ENCODE assay signal across 30 cellular contexts in the genomic region with DNA sequence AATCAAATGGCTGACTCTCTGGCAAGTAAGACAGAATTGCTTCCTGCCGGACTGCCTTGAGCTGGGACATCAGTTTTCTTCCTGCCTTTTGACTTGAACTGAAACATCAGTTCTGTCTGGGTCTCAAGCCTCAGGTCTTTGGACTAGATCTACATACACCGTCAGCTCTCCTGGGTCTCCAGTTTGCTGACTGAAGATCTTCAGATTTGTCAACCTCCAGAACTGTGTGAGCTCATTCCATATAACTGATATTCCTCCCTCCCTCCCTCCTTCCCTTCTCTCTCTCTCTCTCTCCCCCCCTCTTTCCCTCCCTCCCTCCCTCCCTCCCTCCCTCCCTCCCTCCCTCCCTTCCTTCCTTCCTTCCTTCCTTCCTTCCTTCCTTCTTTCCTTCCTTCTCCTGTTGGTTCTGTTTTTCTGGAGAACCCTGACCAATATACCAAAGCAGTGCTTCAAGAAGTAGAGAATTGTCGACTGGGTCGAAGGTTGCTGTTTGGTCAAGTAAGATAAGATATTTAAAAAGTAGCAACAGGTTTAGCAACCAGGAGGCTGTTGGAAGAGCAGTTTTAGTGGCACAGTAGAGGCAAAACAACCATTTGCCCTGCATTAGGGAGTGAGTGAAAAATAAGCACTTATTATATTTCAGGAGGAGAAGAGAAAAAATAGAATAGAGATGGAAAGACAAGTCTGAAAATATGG.
"Had no signal": no experiment of that assay in that cellular context is flagged by ENCODE, and none has a peak within 500 bp of the region (broad histone marks: within the 10 kb centered on the region; RNA-seq: fewer than 3 reads in every experiment).

No MANE protein-coding gene starts in this region.

- H2AFZ ChIP-seq: neural progenitor cell had no signal

- H3K27ac Mint-ChIP-seq: mesothelial cell of epicardium; naive B cell; nephron progenitor cell; neural progenitor cell; stimulated activated effector memory CD8-positive, alpha-beta T cell treated with anti-CD3 and anti-CD28 coated beads, Interleukin-12 subunit alpha, Interleukin-12 subunit beta, amount 100 ng/mL, for 72 hours; stimulated activated naive CD8-positive, alpha-beta T cell treated with anti-CD3 and anti-CD28 coated beads, Interleukin-15, Interleukin-2, amounts not matched to agents 100 ng/mL and 50 ng/mL, for 24 hours had no signal

- H3K9me3 Mint-ChIP-seq: immature natural killer cell; mesothelial cell of epicardium; naive B cell; natural killer cell; nephron progenitor cell; neural progenitor cell; stimulated activated effector memory CD8-positive, alpha-beta T cell treated with anti-CD3 and anti-CD28 coated beads, Interleukin-12 subunit alpha, Interleukin-12 subunit beta, amount 100 ng/mL, for 72 hours; stimulated activated naive CD8-positive, alpha-beta T cell treated with anti-CD3 and anti-CD28 coated beads, Interleukin-15, Interleukin-2, amounts not matched to agents 100 ng/mL and 50 ng/mL, for 24 hours; type B pancreatic cell had no signal

- H3K27me3 Mint-ChIP-seq: progenitor cell of endocrine pancreas had no signal

- H3K36me3 Mint-ChIP-seq: mesothelial cell of epicardium; natural killer cell; neural progenitor cell; stimulated activated effector memory CD8-positive, alpha-beta T cell treated with anti-CD3 and anti-CD28 coated beads, Interleukin-12 subunit alpha, Interleukin-12 subunit beta, amount 100 ng/mL, for 72 hours; type B pancreatic cell had no signal

- DNase-seq: hypothalamus; immature natural killer cell; kidney; left ventricle myocardium inferior; mesendoderm; naive B cell; natural killer cell; nephron progenitor cell; occipital lobe; ovary; stimulated activated CD4-positive, alpha-beta T cell treated with anti-CD3 and anti-CD28 coated beads, Interleukin-12 subunit alpha, Interleukin-12 subunit beta, amount 100 ng/mL, for 4 hours; stimulated activated CD4-positive, alpha-beta T cell treated with anti-CD3 and anti-CD28 coated beads, Interleukin-15, amount 100 ng/mL, for 24 hours; stimulated activated CD4-positive, alpha-beta T cell treated with anti-CD3 and anti-CD28 coated beads, Interleukin-2, amount 100 ng/mL, for 24 hours; stimulated activated CD4-positive, alpha-beta T cell treated with anti-CD3 and anti-CD28 coated beads, Interleukin-4, amount 100 ng/mL, for 24 hours; stimulated activated naive CD4-positive, alpha-beta T cell; uterus had no signal

- H3K9ac ChIP-seq: neural progenitor cell had no signal

- H3K4me1 ChIP-seq: neural progenitor cell, right atrium auricular region, suprapubic skin, tibial nerve, uterus had no signal

- H3K4me2 ChIP-seq: neural progenitor cell had no signal

- H3K9me3 ChIP-seq: left ventricle myocardium inferior, neutrophil, ovary, right atrium auricular region, suprapubic skin, tibial nerve, uterus had no signal

- H3K27me3 ChIP-seq: neural progenitor cell, ovary, right atrium auricular region, suprapubic skin, tibial nerve, uterus had no signal

- H3K4me3 Mint-ChIP-seq: mesothelial cell of epicardium; natural killer cell; nephron progenitor cell; neural progenitor cell; stimulated activated effector memory CD8-positive, alpha-beta T cell treated with anti-CD3 and anti-CD28 coated beads, Interleukin-12 subunit alpha, Interleukin-12 subunit beta, amount 100 ng/mL, for 72 hours; stimulated activated naive CD8-positive, alpha-beta T cell treated with anti-CD3 and anti-CD28 coated beads, Interleukin-15, Interleukin-2, amounts not matched to agents 100 ng/mL and 50 ng/mL, for 24 hours; type B pancreatic cell had no signal

- H3K4me3 ChIP-seq: left ventricle myocardium inferior, lung, neural progenitor cell, ovary, right atrium auricular region, skin epidermis, suprapubic skin, tibial nerve, uterus had no signal

- ATAC-seq: sciatic nerve; stimulated activated effector memory CD8-positive, alpha-beta T cell treated with anti-CD3 and anti-CD28 coated beads, Interleukin-12 subunit alpha, Interleukin-12 subunit beta, amount 100 ng/mL, for 72 hours had no signal

- H3K4me1 Mint-ChIP-seq: mesothelial cell of epicardium; naive B cell; nephron progenitor cell; neural progenitor cell; stimulated activated effector memory CD8-positive, alpha-beta T cell treated with anti-CD3 and anti-CD28 coated beads, Interleukin-12 subunit alpha, Interleukin-12 subunit beta, amount 100 ng/mL, for 72 hours had no signal

- H3K36me3 ChIP-seq: left ventricle myocardium inferior, neural progenitor cell, neutrophil, ovary, right atrium auricular region, suprapubic skin, uterus had no signal

- FAIRE-seq: islet of Langerhans, kidney had no signal

- H3K27ac ChIP-seq: left ventricle myocardium inferior, neural progenitor cell, ovary, right atrium auricular region, skin epidermis, suprapubic skin, tibial nerve, uterus had no signal
